Comparison of ENCODE assay signal across 9 cellular contexts in the genomic region with DNA sequence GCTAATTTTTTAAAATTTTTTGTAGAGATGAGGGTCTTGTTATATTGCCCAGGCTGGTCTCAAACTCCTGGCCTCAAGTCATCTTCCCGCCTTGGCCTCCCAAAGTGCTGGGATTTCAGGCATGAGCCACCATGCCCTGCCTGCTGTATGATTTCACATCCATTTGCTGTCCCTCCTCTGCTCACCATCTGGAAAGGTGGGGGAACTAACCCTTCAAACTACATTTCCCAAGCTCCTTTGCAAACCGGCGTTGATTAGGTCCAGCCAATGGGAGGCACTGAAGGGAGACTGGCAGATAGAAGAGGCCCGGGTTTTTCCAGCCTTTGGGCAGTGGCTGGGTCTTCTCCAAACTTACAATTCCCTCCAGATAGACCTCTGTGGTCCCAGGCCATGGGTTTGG. TPM values are rescaled to one million over a fixed set of nuclear protein-coding genes. Genes with fewer than 3 reads are reported as not detected.
DNase-seq lines count a peak whose midpoint lies in the region; ATAC-seq and TF ChIP-seq lines count a peak whose summit lies in the region.
"Had no signal": no experiment of that assay in that cellular context is flagged by ENCODE, and none has a peak within 500 bp of the region (broad histone marks: within the 10 kb centered on the region; RNA-seq: fewer than 3 reads in every experiment).

No MANE protein-coding gene starts in this region.

- TF ChIP-seq CTCF in body of pancreas (IDR thresholded peaks at IDR 0.05): no peak

- no peaks in the 10 kb centered on the region for H3K36me3 Mint-ChIP-seq in naive thymus-derived CD8-positive, alpha-beta T cell

- no peaks in the 10 kb centered on the region for H3K4me1 ChIP-seq in body of pancreas

- H3K27ac ChIP-seq in body of pancreas: no peak overlapping the region

- H3K4me3 ChIP-seq in body of pancreas: no peak overlapping the region

- no peaks in the 10 kb centered on the region for H3K27me3 ChIP-seq in body of pancreas

- H3K27me3 Mint-ChIP-seq in naive thymus-derived CD8-positive, alpha-beta T cell: no peaks in the 10 kb centered on the region

- POLR2A ChIA-PET in naive thymus-derived CD8-positive, alpha-beta T cell (lab: Charles Lee): no interaction called here

- ATAC-seq in body of pancreas (peak; percentile 58), HG02840 (IDR thresholded peaks at IDR 0.05; ENCODE audit: low FRiP score, unreplicated experiment) (no peak), HG03135 (IDR thresholded peaks at IDR 0.05; ENCODE audit: unreplicated experiment) (no peak)
- ATAC-seq in naive thymus-derived CD8-positive, alpha-beta T cell: no peak

- 34 to 100% methylated on average over 1 to 4 of the region's 4 CpGs for WGBS in body of pancreas, 2 donors

- H3K9me3 ChIP-seq in body of pancreas: no peaks in the 10 kb centered on the region

- H3K9me3 Mint-ChIP-seq in naive thymus-derived CD8-positive, alpha-beta T cell: no peaks in the 10 kb centered on the region

- intact Hi-C loops in body of pancreas (cut with DNase I): no loop called here

- no peak overlapping the region for H3K27ac Mint-ChIP-seq in naive thymus-derived CD8-positive, alpha-beta T cell

- H3K4me1 Mint-ChIP-seq in naive thymus-derived CD8-positive, alpha-beta T cell: no peaks in the 10 kb centered on the region

- H3K4me3 Mint-ChIP-seq in naive thymus-derived CD8-positive, alpha-beta T cell: no peak overlapping the region

- no peaks in the 10 kb centered on the region for H3K36me3 ChIP-seq in body of pancreas (replicated peaks in 1 of 2; ENCODE audit: insufficient read depth in 1 of 2, low read depth in 2 of 2)

- TF ChIP-seq POLR2A in body of pancreas (IDR thresholded peaks at IDR 0.05): no peak

- DNase-seq in A172 (ENCODE audit: low spot score) (peak; percentile 35), ELR (ENCODE audit: low read depth) (peak; percentile 77), NCI-H2171 (lab: John Stamatoyannopoulos, UW) (peak; percentile 81), body of pancreas (peak in 2 of 4 donors; percentile 16 to 27), myocyte (ENCODE audit: low read depth) (peak; percentile 23)
- DNase-seq in naive thymus-derived CD8-positive, alpha-beta T cell: no peak

RNA-seq across cellular contexts. Expression of a gene that starts 19.3 kb away (rescaled TPM):
- total RNA-seq in A172 (2014; rRNA removed; shearing (Covaris generic)): not detected in 2 replicates
- total RNA-seq in body of pancreas: not detected
- total RNA-seq in myocyte: not detected in 2 replicates
- 0.38 TPM for polyA plus RNA-seq in myocyte (2012)
- total RNA-seq in naive thymus-derived CD8-positive, alpha-beta T cell: not detected
- polyA plus RNA-seq in naive thymus-derived CD8-positive, alpha-beta T cell: under 1 TPM in 1 of 3 donors, not detected in 2; 0.11 TPM
- polyA plus RNA-seq: neural cell had no signal

RNA-seq across cellular contexts. Expression of a gene that starts 22.3 kb away (rescaled TPM):
- total RNA-seq in A172 (2014; rRNA removed; shearing (Covaris generic)): not detected in 2 replicates
- total RNA-seq in body of pancreas (under 1 TPM; 0.33 to 0.52 TPM), myocyte (1.8 and 2.0 TPM in 2 replicates)
- polyA plus RNA-seq in myocyte (2012): 4.2 TPM
- total RNA-seq in naive thymus-derived CD8-positive, alpha-beta T cell: under 1 TPM; 0.31 to 0.47 TPM
- polyA plus RNA-seq in naive thymus-derived CD8-positive, alpha-beta T cell: under 1 TPM; 0.27 to 0.67 (median 0.52) TPM

Comparison
In these comparisons a context has a peak if more than half of its experiments do, and no peak if none do; other contexts are left out.
1. DNase-seq: peak in A172 (single experiment), ELR (single experiment), NCI-H2171 (single experiment) and myocyte (single experiment); none in naive thymus-derived CD8-positive, alpha-beta T cell (0 of 10).